ENCODE assay signal across 20 cellular contexts in genomic region chr20:56004611-56005388, GRCh38. TPM values are rescaled to one million over a fixed set of nuclear protein-coding genes. Genes with fewer than 3 reads are reported as not detected.
A peak's percentile ranks its signal among the peaks of the same experiment; 100 is the strongest.
DNase-seq lines count a peak whose midpoint lies in the region; ATAC-seq and TF ChIP-seq lines count a peak whose summit lies in the region.
"Had no signal": no experiment of that assay in that cellular context is flagged by ENCODE, and none has a peak within 500 bp of the region (broad histone marks: within the 10 kb centered on the region; RNA-seq: fewer than 3 reads in every experiment).

No MANE protein-coding gene starts in this region.

- H3K4me2 ChIP-seq in neuronal stem cell (ENCODE audit: insufficient read depth, low read length, poor library complexity, severe bottlenecking), result peak overlapping the region; percentile 58
- H3K4me2 ChIP-seq: A549 had no signal

- peaks cover 8% of the 10 kb centered on the region for H3K9me3 Mint-ChIP-seq in activated CD8-positive, alpha-beta memory T cell treated with anti-CD3 and anti-CD28 coated beads, Interleukin-2, amount 10 ng/mL, durations not matched to agents 7 days and 5 days (ENCODE audit: low read depth)

- no peak overlapping the region for H3K4me3 Mint-ChIP-seq in activated CD8-positive, alpha-beta memory T cell treated with anti-CD3 and anti-CD28 coated beads, Interleukin-2, amount 10 ng/mL, durations not matched to agents 7 days and 5 days
- H3K4me3 Mint-ChIP-seq: CD4-positive, CD25-positive, alpha-beta regulatory T cell had no signal

- H3K14ac ChIP-seq in neuronal stem cell (ENCODE audit: low read length), result no peak overlapping the region

- H4K8ac ChIP-seq in neuronal stem cell (ENCODE audit: low read depth, low read length), result no peak overlapping the region

- ATAC-seq in GM21390 (IDR thresholded peaks at IDR 0.05; ENCODE audit: unreplicated experiment) (no peak), HG03139 (IDR thresholded peaks at IDR 0.05; ENCODE audit: unreplicated experiment) (no peak)
- ATAC-seq in activated CD8-positive, alpha-beta memory T cell treated with anti-CD3 and anti-CD28 coated beads, Interleukin-2, amount 10 ng/mL, durations not matched to agents 7 days and 5 days, result no peak
- ATAC-seq: A549 had no signal

- H3K79me1 ChIP-seq in neuronal stem cell (ENCODE audit: low read depth, low read length), result no peaks in the 10 kb centered on the region

- CTCF ChIA-PET in activated CD8-positive, alpha-beta memory T cell treated with anti-CD3 and anti-CD28 coated beads, Interleukin-2, amount 10 ng/mL, durations not matched to agents 7 days and 5 days (lab: Charles Lee), result no interaction called here

- DNase-seq in BE2C (no peak), neuronal stem cell (ENCODE audit: low spot score) (peak; percentile 12), cerebellum (ENCODE audit: low spot score) (no peak)
- DNase-seq in activated CD8-positive, alpha-beta memory T cell treated with anti-CD3 and anti-CD28 coated beads, Interleukin-2, amount 10 ng/mL, durations not matched to agents 7 days and 5 days, result no peak
- DNase-seq: CD4-positive, CD25-positive, alpha-beta regulatory T cell; DMS79 treated with DMSO at 0.1 percent for 48 hours; GDM1; MM.1S; NCI-H1105 treated with DMSO at 0.1 percent for 48 hours; NCI-H187; NCI-H2171; NCI-H774; SIG-M5 had no signal

- WGBS in neuronal stem cell (ENCODE audit: extremely low coverage in 2 of 2, insufficient read length in 2 of 2, insufficient replicate concordance in 1 of 2), 2 donors, result no CpG with 5 or more reads among the region's 70 CpGs

- H3K36me3 ChIP-seq in BE2C (no peaks in the 10 kb centered on the region), HUES6 (ENCODE audit: control insufficient read depth, insufficient read depth, low read length) (no peaks in the 10 kb centered on the region), neuronal stem cell (replicated peaks in 1 of 2; ENCODE audit: control insufficient read depth in 2 of 2, insufficient read depth in 2 of 2, low read length in 2 of 2) (no peaks in the 10 kb centered on the region)

- H3K36me3 Mint-ChIP-seq in activated CD8-positive, alpha-beta memory T cell treated with anti-CD3 and anti-CD28 coated beads, Interleukin-2, amount 10 ng/mL, durations not matched to agents 7 days and 5 days, result peaks cover 7% of the 10 kb centered on the region
- H3K36me3 Mint-ChIP-seq: CD4-positive, CD25-positive, alpha-beta regulatory T cell had no signal

- peak overlapping the region; percentile 53 for H3K18ac ChIP-seq in neuronal stem cell (ENCODE audit: low read length)

- no peak overlapping the region for H3K4ac ChIP-seq in neuronal stem cell (ENCODE audit: low read length)

- peaks cover 15% of the 10 kb centered on the region for H3K27me3 Mint-ChIP-seq in activated CD8-positive, alpha-beta memory T cell treated with anti-CD3 and anti-CD28 coated beads, Interleukin-2, amount 10 ng/mL, durations not matched to agents 7 days and 5 days

- peak overlapping the region; percentile 26 for H3K23ac ChIP-seq in neuronal stem cell (ENCODE audit: low read depth, low read length, poor library complexity)

- H4K91ac ChIP-seq in neuronal stem cell (ENCODE audit: low read depth, low read length, poor library complexity), result no peak overlapping the region

- TF ChIP-seq CTCF in BE2C (IDR thresholded peaks at IDR 0.05; ENCODE audit: low read depth, low read length), result no peak

- H2BK15ac ChIP-seq in neuronal stem cell (ENCODE audit: low read length), result no peak overlapping the region

- no peaks in the 10 kb centered on the region for H3K9me3 ChIP-seq in BE2C
- H3K9me3 ChIP-seq in HUES6 (ENCODE audit: control insufficient read depth, insufficient read depth, low read depth, low read length), result peaks cover 2% of the 10 kb centered on the region; the same call in 1 of the 2 replicates
- peaks cover 0 to 1% of the 10 kb centered on the region in 2 donors for H3K9me3 ChIP-seq in neuronal stem cell (replicated peaks in 1 of 2; ENCODE audit: control insufficient read depth in 2 of 2, insufficient read depth in 1 of 2, low read depth in 1 of 2, low read length in 2 of 2)
- H3K9me3 ChIP-seq: A549 had no signal

- H2BK5ac ChIP-seq in neuronal stem cell (ENCODE audit: low read length), result no peak overlapping the region

- no peak overlapping the region for H2BK120ac ChIP-seq in neuronal stem cell (ENCODE audit: low read depth, low read length)

- H3K27ac Mint-ChIP-seq in activated CD8-positive, alpha-beta memory T cell treated with anti-CD3 and anti-CD28 coated beads, Interleukin-2, amount 10 ng/mL, durations not matched to agents 7 days and 5 days, result no peak overlapping the region
- H3K27ac Mint-ChIP-seq: CD4-positive, CD25-positive, alpha-beta regulatory T cell had no signal

- H3K4me3 ChIP-seq in BE2C (ENCODE audit: low read depth, low read length) (peak overlapping the region; percentile 11; the same call in 1 of the 2 replicates), HUES6 (ENCODE audit: low read depth, low read length) (peak overlapping the region; percentile 60), iPS-11a (ENCODE audit: low read depth, low read length) (peak overlapping the region; percentile 42), neuronal stem cell (ENCODE audit: low read length in 2 of 2) (peak overlapping the region in 1 of 2 donors; percentile 79)
- H3K4me3 ChIP-seq: A549 had no signal

- H2AFZ ChIP-seq in neuronal stem cell (ENCODE audit: low read length), result no peak overlapping the region

- no peak overlapping the region for H2AK5ac ChIP-seq in neuronal stem cell (ENCODE audit: low read depth, low read length)

- no peaks in the 10 kb centered on the region for H3K4me1 Mint-ChIP-seq in activated CD8-positive, alpha-beta memory T cell treated with anti-CD3 and anti-CD28 coated beads, Interleukin-2, amount 10 ng/mL, durations not matched to agents 7 days and 5 days
- H3K4me1 Mint-ChIP-seq: CD4-positive, CD25-positive, alpha-beta regulatory T cell had no signal

- H3K27me3 ChIP-seq in BE2C, result peaks cover 70% of the 10 kb centered on the region
- H3K27me3 ChIP-seq in HUES6 (ENCODE audit: control insufficient read depth, insufficient read depth, low read length), result peaks cover 88% of the 10 kb centered on the region
- H3K27me3 ChIP-seq in neuronal stem cell (ENCODE audit: control insufficient read depth in 3 of 3, insufficient read depth in 3 of 3, low read depth in 1 of 3, low read length in 3 of 3), result peaks cover 0 to 55% (median 21%) of the 10 kb centered on the region in 3 experiments

- H3K27ac ChIP-seq in HUES6 (ENCODE audit: low read depth, low read length) (no peak overlapping the region), neuronal stem cell (replicated peaks; ENCODE audit: low read length) (no peak overlapping the region)
- H3K27ac ChIP-seq: A549, HL-60 had no signal

- no peak overlapping the region for H2BK12ac ChIP-seq in neuronal stem cell (ENCODE audit: low read length)

- H3K4me1 ChIP-seq in BE2C (no peaks in the 10 kb centered on the region), HUES6 (ENCODE audit: control insufficient read depth, insufficient read depth, low read length) (peaks cover 3% of the 10 kb centered on the region; the same call in 1 of the 2 replicates), neuronal stem cell (ENCODE audit: control insufficient read depth in 2 of 2, insufficient read depth in 1 of 2, low read depth in 1 of 2, low read length in 2 of 2) (peaks cover 0 to 7% of the 10 kb centered on the region in 2 donors)
- H3K4me1 ChIP-seq: A549 had no signal

- H3K9ac ChIP-seq in HUES6 (ENCODE audit: low read length) (no peak overlapping the region), neuronal stem cell (ENCODE audit: low read depth, low read length, poor library complexity) (no peak overlapping the region)

RNA-seq across cellular contexts. Expression of gene CBLN4, which starts 0.5 kb away (rescaled TPM):
- polyA plus RNA-seq in BE2C (2012; ENCODE audit: insufficient read depth, insufficient read length, low read depth), result not detected
- not detected for polyA plus RNA-seq in neuronal stem cell (2013, experiment 1 of 2)
- not detected for polyA plus RNA-seq in neuronal stem cell (2013, experiment 2 of 2)
- total RNA-seq in cerebellum, result 2.6 TPM
- total RNA-seq in activated CD8-positive, alpha-beta memory T cell treated with anti-CD3 and anti-CD28 coated beads, Interleukin-2, amount 10 ng/mL, durations not matched to agents 7 days and 5 days, result not detected
- total RNA-seq: CD4-positive, CD25-positive, alpha-beta regulatory T cell; NCI-H460 had no signal
- polyA plus RNA-seq: A549; CD4-positive, CD25-positive, alpha-beta regulatory T cell had no signal
